20 cellular contexts compared by ENCODE assay signal in the genomic region with DNA sequence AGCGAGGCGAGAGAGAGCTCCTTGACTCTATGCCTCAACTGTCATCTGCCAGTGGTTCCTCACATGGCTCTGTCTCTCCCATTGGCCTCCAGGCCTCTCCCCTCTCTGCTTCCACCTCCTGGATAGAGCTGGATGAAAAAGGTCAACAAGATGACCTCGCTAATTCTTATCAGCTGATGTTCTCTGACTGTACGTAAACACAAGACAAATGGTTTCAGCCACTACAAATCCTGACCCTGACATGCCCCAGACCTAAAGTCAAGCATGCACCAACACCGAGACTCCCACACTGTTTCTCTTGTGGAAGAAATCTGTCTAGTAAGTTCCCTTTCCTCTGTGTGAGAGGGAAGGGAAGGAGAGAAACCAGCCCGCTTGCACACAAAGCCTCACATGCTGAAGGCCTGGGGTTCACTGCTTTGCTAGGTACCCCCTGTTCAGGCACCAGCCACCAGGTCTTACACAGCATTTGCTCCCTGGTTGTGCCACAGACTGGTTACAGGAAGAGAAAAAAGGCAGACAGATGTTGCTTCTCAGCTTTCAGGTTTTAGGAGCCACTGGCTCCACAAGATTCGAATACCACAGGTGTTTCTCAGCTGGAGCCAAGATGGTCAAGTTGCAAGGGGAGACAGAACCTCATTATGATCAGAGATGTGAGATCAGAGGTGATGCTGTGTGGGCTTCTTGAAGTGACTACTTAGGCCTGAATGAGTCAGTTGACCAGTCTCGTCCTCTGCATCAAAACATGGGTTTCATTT.
DNase-seq lines count a peak whose midpoint lies in the region; ATAC-seq, FAIRE-seq and TF ChIP-seq lines count a peak whose summit lies in the region.
"Had no signal": no experiment of that assay in that cellular context is flagged by ENCODE, and none has a peak within 500 bp of the region (broad histone marks: within the 10 kb centered on the region; RNA-seq: fewer than 3 reads in every experiment).

No MANE protein-coding gene starts in this region.

- TF ChIP-seq RAD21 in GM12878 (IDR thresholded peaks at IDR 0.05; ENCODE audit: insufficient read depth, low read depth, low read length), result no peak

- CTCF ChIA-PET in GM12878 (lab: Yijun Ruan, JAX), result no interaction called here

- H3K9ac ChIP-seq in GM12878 (ENCODE audit: control insufficient read depth, insufficient read depth, low read length), result no peak overlapping the region
- H3K9ac ChIP-seq: GM23248 had no signal

- H4K20me1 ChIP-seq in GM12878 (ENCODE audit: control insufficient read depth, insufficient read depth), result no peaks in the 10 kb centered on the region

- no peak for TF ChIP-seq EP300 in GM12878 (IDR thresholded peaks at IDR 0.05; ENCODE audit: borderline replicate concordance in 1 of 2, control insufficient read depth in 1 of 2, low read depth in 2 of 2, low read length in 2 of 2)

- H3K36me3 ChIP-seq in GM12878 (ENCODE audit: control insufficient read depth in 2 of 2, insufficient read depth in 2 of 2, low read length in 1 of 2), result no peaks in the 10 kb centered on the region
- H3K36me3 ChIP-seq in mesodermal cell (ENCODE audit: control insufficient read depth, insufficient read depth, low read length), result no peaks in the 10 kb centered on the region
- H3K36me3 ChIP-seq: heart right ventricle, neutrophil had no signal

- no TSS peak for BruUV-seq in GM12878 (replicated peaks; lab: Mats Ljungman, UMichigan)

- DNase-seq in Ammon's horn (ENCODE audit: low spot score), result peak; percentile 18
- DNase-seq in GM12878 (ENCODE audit: low read depth, low spot score), result no peak
- no peak for DNase-seq in sciatic nerve (ENCODE audit: low spot score)
- DNase-seq in NOMO-1 treated with dmso at 0.1 percent for 144 hours (lab: John Stamatoyannopoulos, UW; ENCODE audit: unreplicated experiment), result no peak
- DNase-seq: activated CD4-positive, alpha-beta T cell treated with anti-CD3 and anti-CD28 coated beads, Interleukin-2, amount 50 U/mL, for 48 hours; activated T-cell treated with anti-CD3 and anti-CD28 coated beads, Interleukin-2, amount 50 U/mL, for 24 hours; CD8-positive, alpha-beta T cell; GM23248; heart right ventricle; NCI-H1048; NCI-H2081 treated with DMSO at 0.1 percent for 48 hours; right cardiac atrium; T-cell had no signal

- SMC1A ChIA-PET in GM12878 (lab: Charles Lee; ENCODE audit: uncharacterized antibody, unreplicated experiment), result interaction anchor here (0.9 kb wide), 1 partner anchor 302 kb away, joined by 3 read pairs; no protein-coding TSS in a partner anchor

- H3K27ac ChIP-seq in GM12878 (ENCODE audit: control insufficient read depth, insufficient read depth) (no peak overlapping the region), mesodermal cell (ENCODE audit: low read depth, low read length, severe bottlenecking) (peak overlapping the region; percentile 76)
- H3K27ac ChIP-seq: GM23248, heart right ventricle, neutrophil had no signal

- no peak overlapping the region for H3K4me3 ChIP-seq in GM12878
- no peak overlapping the region for H3K4me3 ChIP-seq in mesodermal cell (ENCODE audit: extremely low read depth, insufficient read depth, low read length, poor library complexity, severe bottlenecking)
- H3K4me3 ChIP-seq: GM23248, heart right ventricle, K562 had no signal

- TF ChIP-seq CTCF in GM12878 (IDR thresholded peaks at IDR 0.05 in 2 of 3, conservative IDR thresholded peaks at IDR 0.05 in 1 of 3; ENCODE audit: control insufficient read depth in 2 of 3, extremely low read depth in 1 of 3, insufficient read depth in 1 of 3, low read depth in 3 of 3, low read length in 3 of 3), result no peak

- in situ Hi-C loops in GM12878 (cut with MboI), result no loop called here

- H3K27me3 ChIP-seq in GM12878 (replicated peaks in 1 of 2; ENCODE audit: control insufficient read depth in 2 of 2, insufficient read depth in 2 of 2, low read length in 1 of 2), result no peaks in the 10 kb centered on the region
- H3K27me3 ChIP-seq: heart right ventricle, neutrophil had no signal

- H3K9me3 ChIP-seq in GM12878 (replicated peaks; ENCODE audit: control insufficient read depth, insufficient read depth, low read length) (no peaks in the 10 kb centered on the region), mesodermal cell (ENCODE audit: control insufficient read depth, low read length) (no peaks in the 10 kb centered on the region)
- H3K9me3 ChIP-seq: neutrophil had no signal

- RAD21 ChIA-PET in GM12878 (lab: Charles Lee; ENCODE audit: unreplicated experiment), result no interaction called here

- FAIRE-seq in GM12878 (lab: Jason Lieb, UNC), result no peak
- FAIRE-seq: islet of Langerhans, K562 had no signal

- TF ChIP-seq POLR2A in GM12878 (IDR thresholded peaks at IDR 0.05; ENCODE audit: low read depth, low read length), result no peak

- no peak overlapping the region for H3K4me2 ChIP-seq in GM12878 (ENCODE audit: control insufficient read depth, insufficient read depth)

- ATAC-seq in HG02798 (IDR thresholded peaks at IDR 0.05; ENCODE audit: poor library complexity, unreplicated experiment) (peak; percentile 49), GM12878 (peak; percentile 84), sciatic nerve (no peak), HG02571 (IDR thresholded peaks at IDR 0.05; ENCODE audit: unreplicated experiment) (no peak), GM21367 (IDR thresholded peaks at IDR 0.05; ENCODE audit: unreplicated experiment) (no peak)
- ATAC-seq: CD8-positive, alpha-beta T cell; heart right ventricle; K562; right cardiac atrium; T-cell had no signal

- H3K79me2 ChIP-seq in GM12878 (ENCODE audit: control insufficient read depth, insufficient read depth, low read length), result no peaks in the 10 kb centered on the region

- 22% methylated on average over 8 of the region's 8 CpGs for WGBS in GM12878 (ENCODE audit: insufficient coverage, insufficient replicate concordance, low lambda C conversion rate, missing lambda C conversion rate)
- WGBS in mesodermal cell (ENCODE audit: insufficient coverage in 2 of 2), 2 experiments, result 80 to 90% methylated on average over 2 to 4 of the region's 8 CpGs

- no peak overlapping the region for H2AFZ ChIP-seq in GM12878 (ENCODE audit: control insufficient read depth, low read depth, low read length)
- H2AFZ ChIP-seq: GM23248 had no signal

- H3K4me1 ChIP-seq in GM12878 (ENCODE audit: control insufficient read depth, insufficient read depth, low read length) (no peaks in the 10 kb centered on the region), mesodermal cell (ENCODE audit: control insufficient read depth, insufficient read depth, low read length, poor library complexity, severe bottlenecking) (peaks cover 12% of the 10 kb centered on the region)

- intact Hi-C loops in GM12878 (cut with micrococcal nuclease; ENCODE audit: unreplicated experiment) (no loop called here), sciatic nerve (cut with DNase I) (no loop called here)

- POLR2A ChIA-PET in GM12878 (lab: Charles Lee), result no interaction called here

TF ChIP-seq in GM12878, 131 proteins besides CTCF, POLR2A, EP300 and RAD21:
- TF ChIP-seq NBN (IDR thresholded peaks at IDR 0.05), result no peak
TF ChIP-seq in GM12878: peak in this region for 0.

Comparison
In these comparisons a context has a peak if more than half of its experiments do, and no peak if none do; other contexts are left out.
1. ATAC-seq: peak in HG02798 (single experiment) and GM12878 (single experiment); none in sciatic nerve (single experiment), HG02571 (single experiment) and GM21367 (single experiment).